ENCODE assay signal across 2 cellular contexts in genomic region chr9:109831996-109832395, GRCh38.
TF ChIP-seq lines count a peak whose summit lies in the region.

No MANE protein-coding gene starts in this region.

TF ChIP-seq in HepG2, 621 proteins besides CTCF, POLR2A, EP300 and RAD21 (continued from another document):
- TF ChIP-seq NFAT5 (CRISPR knock-in tag; IDR thresholded peaks at IDR 0.05) = no peak

TF ChIP-seq in liver, 16 proteins besides CTCF, POLR2A, EP300 and RAD21:
- TF ChIP-seq, protein P1, sequence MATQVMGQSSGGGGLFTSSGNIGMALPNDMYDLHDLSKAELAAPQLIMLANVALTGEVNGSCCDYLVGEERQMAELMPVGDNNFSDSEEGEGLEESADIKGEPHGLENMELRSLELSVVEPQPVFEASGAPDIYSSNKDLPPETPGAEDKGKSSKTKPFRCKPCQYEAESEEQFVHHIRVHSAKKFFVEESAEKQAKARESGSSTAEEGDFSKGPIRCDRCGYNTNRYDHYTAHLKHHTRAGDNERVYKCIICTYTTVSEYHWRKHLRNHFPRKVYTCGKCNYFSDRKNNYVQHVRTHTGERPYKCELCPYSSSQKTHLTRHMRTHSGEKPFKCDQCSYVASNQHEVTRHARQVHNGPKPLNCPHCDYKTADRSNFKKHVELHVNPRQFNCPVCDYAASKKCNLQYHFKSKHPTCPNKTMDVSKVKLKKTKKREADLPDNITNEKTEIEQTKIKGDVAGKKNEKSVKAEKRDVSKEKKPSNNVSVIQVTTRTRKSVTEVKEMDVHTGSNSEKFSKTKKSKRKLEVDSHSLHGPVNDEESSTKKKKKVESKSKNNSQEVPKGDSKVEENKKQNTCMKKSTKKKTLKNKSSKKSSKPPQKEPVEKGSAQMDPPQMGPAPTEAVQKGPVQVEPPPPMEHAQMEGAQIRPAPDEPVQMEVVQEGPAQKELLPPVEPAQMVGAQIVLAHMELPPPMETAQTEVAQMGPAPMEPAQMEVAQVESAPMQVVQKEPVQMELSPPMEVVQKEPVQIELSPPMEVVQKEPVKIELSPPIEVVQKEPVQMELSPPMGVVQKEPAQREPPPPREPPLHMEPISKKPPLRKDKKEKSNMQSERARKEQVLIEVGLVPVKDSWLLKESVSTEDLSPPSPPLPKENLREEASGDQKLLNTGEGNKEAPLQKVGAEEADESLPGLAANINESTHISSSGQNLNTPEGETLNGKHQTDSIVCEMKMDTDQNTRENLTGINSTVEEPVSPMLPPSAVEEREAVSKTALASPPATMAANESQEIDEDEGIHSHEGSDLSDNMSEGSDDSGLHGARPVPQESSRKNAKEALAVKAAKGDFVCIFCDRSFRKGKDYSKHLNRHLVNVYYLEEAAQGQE (IDR thresholded peaks at IDR 0.05) = peak; percentile 52
- no peak for TF ChIP-seq TAF1 (conservative IDR thresholded peaks at IDR 0.05)
- peak; percentile 57 for TF ChIP-seq NR2F2 (IDR thresholded peaks at IDR 0.05)
- no peak for TF ChIP-seq FOXA2 (IDR thresholded peaks at IDR 0.05)
